In the genomic region with DNA sequence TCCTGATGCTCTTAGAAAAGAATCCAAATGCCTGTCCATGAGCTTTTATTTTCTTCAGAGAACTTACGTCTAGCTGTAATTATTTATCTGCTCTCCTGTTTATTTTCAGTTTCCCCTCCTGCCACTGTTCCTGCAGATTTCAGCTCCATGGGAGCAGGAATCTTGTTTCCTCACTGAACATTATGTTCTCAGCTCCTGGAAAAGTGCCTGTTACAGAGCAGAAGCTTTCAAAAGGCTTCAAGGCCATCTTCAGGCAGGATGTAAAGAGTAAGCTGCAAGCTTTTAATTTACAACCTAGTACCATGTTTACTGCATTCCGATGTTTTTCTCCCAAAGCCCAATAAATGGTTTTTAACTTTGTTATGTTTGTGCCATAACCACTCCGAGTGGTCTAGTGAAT, we compare ENCODE assay signal across 10 cellular contexts.
DNase-seq lines count a peak whose midpoint lies in the region; ATAC-seq and TF ChIP-seq lines count a peak whose summit lies in the region.
"Had no signal": no experiment of that assay in that cellular context is flagged by ENCODE, and none has a peak within 500 bp of the region (broad histone marks: within the 10 kb centered on the region; RNA-seq: fewer than 3 reads in every experiment).

No MANE protein-coding gene starts in this region.

- ATAC-seq in IMR-90 (ENCODE audit: low read depth) (no peak), left lobe of liver (peak; percentile 75), GM18909 (IDR thresholded peaks at IDR 0.05; ENCODE audit: poor library complexity, unreplicated experiment) (no peak), HG03045 (IDR thresholded peaks at IDR 0.05; ENCODE audit: unreplicated experiment) (no peak), GM19351 (IDR thresholded peaks at IDR 0.05; ENCODE audit: unreplicated experiment) (no peak), GM18517 (IDR thresholded peaks at IDR 0.05; ENCODE audit: unreplicated experiment) (no peak)
- ATAC-seq: activated T-cell treated with anti-CD3 and anti-CD28 coated beads, Interleukin-2, amount 50 U/mL, for 72 hours had no signal

- H4K20me1 ChIP-seq in IMR-90 (ENCODE audit: insufficient read depth, low read length), result no peaks in the 10 kb centered on the region

- H2AFZ ChIP-seq in IMR-90 (replicated peaks; ENCODE audit: low read length, poor library complexity), result no peak overlapping the region

- no peaks in the 10 kb centered on the region for H3K36me3 Mint-ChIP-seq in chondrocyte (ENCODE audit: low read depth)

- H3K27me3 ChIP-seq in IMR-90 (ENCODE audit: control insufficient read depth, insufficient read depth, low read length) (no peaks in the 10 kb centered on the region; the same call in 1 of the 2 replicates), skeletal muscle satellite cell (ENCODE audit: control insufficient read depth, insufficient read depth, low read length) (no peaks in the 10 kb centered on the region)

- no peaks in the 10 kb centered on the region for H3K27me3 Mint-ChIP-seq in chondrocyte (ENCODE audit: low read depth)

- CTCF ChIA-PET in IMR-90 (lab: Yijun Ruan, JAX), result interaction anchor here (1.5 kb wide), 1 partner anchor 39 kb away, joined by 3 read pairs; no protein-coding TSS in a partner anchor

- peak overlapping the region; percentile 6 for H3K27ac Mint-ChIP-seq in chondrocyte (ENCODE audit: unreplicated experiment)

- H3K23ac ChIP-seq in IMR-90 (ENCODE audit: low read depth, low read length), result no peak overlapping the region

- DNase-seq in IMR-90 (peak; percentile 6), chondrocyte (ENCODE audit: low spot score) (no peak), left lobe of liver (ENCODE audit: low spot score) (no peak)
- DNase-seq: activated T-cell treated with anti-CD3 and anti-CD28 coated beads, Interleukin-2, amount 50 U/mL, for 72 hours; DMS53 had no signal

- H3K9ac ChIP-seq in IMR-90 (ENCODE audit: low read depth, low read length) (no peak overlapping the region), skeletal muscle satellite cell (ENCODE audit: low read depth, low read length) (no peak overlapping the region)

- no peaks in the 10 kb centered on the region for H3K79me1 ChIP-seq in IMR-90 (ENCODE audit: low read depth in 1 of 2, low read length in 2 of 2)

- no peak overlapping the region for H4K91ac ChIP-seq in IMR-90 (ENCODE audit: insufficient read depth, low read depth, low read length)

- dilution Hi-C loops in IMR-90 (cut with HindIII; ENCODE audit: low sequenced_read_pairs, unreplicated experiment), result no loop called here

- H3K27ac ChIP-seq in IMR-90 (ENCODE audit: insufficient read depth, low read length), result no peak overlapping the region

- H3K18ac ChIP-seq in IMR-90 (ENCODE audit: low read depth, low read length), result no peak overlapping the region

- TF ChIP-seq CTCF in IMR-90 (conservative IDR thresholded peaks at IDR 0.05; ENCODE audit: low read depth, low read length), result no peak
- peak; percentile 37 for TF ChIP-seq CTCF in chondrocyte (IDR thresholded peaks at IDR 0.05)

- no peak overlapping the region for H3K4ac ChIP-seq in IMR-90 (ENCODE audit: low read depth, low read length)

- no peaks in the 10 kb centered on the region for H3K36me3 ChIP-seq in IMR-90 (ENCODE audit: control insufficient read depth, insufficient read depth, low read length)
- no peaks in the 10 kb centered on the region for H3K36me3 ChIP-seq in skeletal muscle satellite cell (ENCODE audit: insufficient read depth, low read length)

- 60% methylated on average over 1 of the region's 3 CpGs; no CpG with 5 or more reads in 1 of the 2 experiments for WGBS in IMR-90 (ENCODE audit: extremely low coverage in 2 of 2, insufficient read length in 1 of 2), 2 experiments

- H2BK15ac ChIP-seq in IMR-90 (ENCODE audit: low read depth, low read length), result no peak overlapping the region

- no peak overlapping the region for H2BK5ac ChIP-seq in IMR-90 (ENCODE audit: low read depth, low read length, poor library complexity, severe bottlenecking)

- H3K14ac ChIP-seq in IMR-90 (replicated peaks; ENCODE audit: low read depth, low read length), result no peak overlapping the region

- in situ Hi-C loops in IMR-90 (cut with MboI; ENCODE audit: low sequenced_read_pairs), result no loop called here

- H2AK5ac ChIP-seq in IMR-90 (ENCODE audit: low read depth, low read length), result no peak overlapping the region

- H3K56ac ChIP-seq in IMR-90 (ENCODE audit: extremely low read depth, insufficient read depth, low read length), result no peak overlapping the region

- TF ChIP-seq POLR2A in IMR-90 (IDR thresholded peaks at IDR 0.05; ENCODE audit: low read depth, low read length), result no peak

- H3K4me2 ChIP-seq in IMR-90 (ENCODE audit: low read depth, low read length) (no peak overlapping the region), skeletal muscle satellite cell (ENCODE audit: low read length) (peak overlapping the region; percentile 20)

- H3K4me1 ChIP-seq in IMR-90 (ENCODE audit: control insufficient read depth, insufficient read depth, low read length) (no peaks in the 10 kb centered on the region), skeletal muscle satellite cell (ENCODE audit: control insufficient read depth, insufficient read depth, low read length) (peaks cover 6% of the 10 kb centered on the region)

- H2BK120ac ChIP-seq in IMR-90 (ENCODE audit: low read depth, low read length), result no peak overlapping the region

- peaks cover 11% of the 10 kb centered on the region for H3K4me1 Mint-ChIP-seq in chondrocyte (ENCODE audit: low read depth)

- H3K4me3 ChIP-seq in IMR-90 (ENCODE audit: insufficient read depth, low read depth, low read length), result no peak overlapping the region
- H3K4me3 ChIP-seq in skeletal muscle satellite cell (ENCODE audit: low read length), result no peak overlapping the region

- intact Hi-C loops in IMR-90 (cut with micrococcal nuclease), result no loop called here

- no TSS peak for BruUV-seq in IMR-90 (replicated peaks; lab: Mats Ljungman, UMichigan)

- TF ChIP-seq RAD21 in IMR-90 (IDR thresholded peaks at IDR 0.05; ENCODE audit: low read length), result no peak

- H3K9me3 ChIP-seq in IMR-90 (ENCODE audit: control insufficient read depth, insufficient read depth, low read length) (no peaks in the 10 kb centered on the region), skeletal muscle satellite cell (replicated peaks; ENCODE audit: low read length) (no peaks in the 10 kb centered on the region)

- no peak overlapping the region for H2AK9ac ChIP-seq in IMR-90 (replicated peaks; ENCODE audit: low read depth, low read length, poor library complexity)

- H2BK20ac ChIP-seq in IMR-90 (ENCODE audit: low read depth, low read length), result no peak overlapping the region

- 0 out of 2 replicates have a peak, but pooled peaks cover 2% of the 10 kb centered on the region for H3K9me1 ChIP-seq in IMR-90 (ENCODE audit: insufficient read depth, low read length)

- no peaks in the 10 kb centered on the region for H3K9me3 Mint-ChIP-seq in chondrocyte (ENCODE audit: low read depth)
- H3K9me3 Mint-ChIP-seq: activated T-cell treated with anti-CD3 and anti-CD28 coated beads, Interleukin-2, amount 50 U/mL, for 72 hours had no signal

- no peak overlapping the region for H4K8ac ChIP-seq in IMR-90 (ENCODE audit: low read depth in 2 of 2, low read length in 2 of 2)

- H3K4me3 Mint-ChIP-seq in chondrocyte (ENCODE audit: unreplicated experiment), result no peak overlapping the region
- H3K4me3 Mint-ChIP-seq: activated T-cell treated with anti-CD3 and anti-CD28 coated beads, Interleukin-2, amount 50 U/mL, for 72 hours had no signal

- POLR2A ChIA-PET in IMR-90 (lab: Charles Lee; ENCODE audit: unreplicated experiment), result no interaction called here

- H4K5ac ChIP-seq in IMR-90 (ENCODE audit: low read depth, low read length), result no peak overlapping the region

TF ChIP-seq in IMR-90, 13 proteins besides CTCF, POLR2A, EP300 and RAD21:
- TF ChIP-seq, protein P1, sequence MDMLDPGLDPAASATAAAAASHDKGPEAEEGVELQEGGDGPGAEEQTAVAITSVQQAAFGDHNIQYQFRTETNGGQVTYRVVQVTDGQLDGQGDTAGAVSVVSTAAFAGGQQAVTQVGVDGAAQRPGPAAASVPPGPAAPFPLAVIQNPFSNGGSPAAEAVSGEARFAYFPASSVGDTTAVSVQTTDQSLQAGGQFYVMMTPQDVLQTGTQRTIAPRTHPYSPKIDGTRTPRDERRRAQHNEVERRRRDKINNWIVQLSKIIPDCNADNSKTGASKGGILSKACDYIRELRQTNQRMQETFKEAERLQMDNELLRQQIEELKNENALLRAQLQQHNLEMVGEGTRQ (IDR thresholded peaks at IDR 0.05; ENCODE audit: low read depth, low read length), result no peak
- no peak for TF ChIP-seq RCOR1 (IDR thresholded peaks at IDR 0.05; ENCODE audit: insufficient replicate concordance, low read length)
- no peak for TF ChIP-seq RFX5 (IDR thresholded peaks at IDR 0.05; ENCODE audit: low read depth, low read length)
- no peak for TF ChIP-seq SMC3 (IDR thresholded peaks at IDR 0.05; ENCODE audit: low read depth, low read length)
- TF ChIP-seq CHD1 (IDR thresholded peaks at IDR 0.05; ENCODE audit: low read depth, low read length), result no peak
- TF ChIP-seq NFE2L2 (IDR thresholded peaks at IDR 0.05; ENCODE audit: low read depth, low read length), result no peak
- TF ChIP-seq, protein P2, sequence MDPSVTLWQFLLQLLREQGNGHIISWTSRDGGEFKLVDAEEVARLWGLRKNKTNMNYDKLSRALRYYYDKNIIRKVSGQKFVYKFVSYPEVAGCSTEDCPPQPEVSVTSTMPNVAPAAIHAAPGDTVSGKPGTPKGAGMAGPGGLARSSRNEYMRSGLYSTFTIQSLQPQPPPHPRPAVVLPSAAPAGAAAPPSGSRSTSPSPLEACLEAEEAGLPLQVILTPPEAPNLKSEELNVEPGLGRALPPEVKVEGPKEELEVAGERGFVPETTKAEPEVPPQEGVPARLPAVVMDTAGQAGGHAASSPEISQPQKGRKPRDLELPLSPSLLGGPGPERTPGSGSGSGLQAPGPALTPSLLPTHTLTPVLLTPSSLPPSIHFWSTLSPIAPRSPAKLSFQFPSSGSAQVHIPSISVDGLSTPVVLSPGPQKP (IDR thresholded peaks at IDR 0.05; ENCODE audit: borderline replicate concordance, low read depth, low read length), result no peak
- TF ChIP-seq CEBPB (IDR thresholded peaks at IDR 0.05; ENCODE audit: low read depth, low read length), result no peak
- TF ChIP-seq MXI1 (IDR thresholded peaks at IDR 0.05; ENCODE audit: borderline replicate concordance, low read depth, low read length), result no peak
- no peak for TF ChIP-seq BHLHE40 (IDR thresholded peaks at IDR 0.05; ENCODE audit: low read depth, low read length)
- TF ChIP-seq FOS (IDR thresholded peaks at IDR 0.05; ENCODE audit: low read depth, low read length), result no peak
- no peak for TF ChIP-seq MAZ (IDR thresholded peaks at IDR 0.05; ENCODE audit: borderline replicate concordance, low read depth, low read length)
- TF ChIP-seq MAFK (IDR thresholded peaks at IDR 0.05; ENCODE audit: low read depth, low read length), result no peak
